ENCODE assay signal across 10 cellular contexts in genomic region chr12:109458771-109459208, GRCh38. TPM values are rescaled to one million over a fixed set of nuclear protein-coding genes. Genes with fewer than 3 reads are reported as not detected.
DNase-seq lines count a peak whose midpoint lies in the region; ATAC-seq and TF ChIP-seq lines count a peak whose summit lies in the region.
"Had no signal": no experiment of that assay in that cellular context is flagged by ENCODE, and none has a peak within 500 bp of the region (broad histone marks: within the 10 kb centered on the region; RNA-seq: fewer than 3 reads in every experiment).

No MANE protein-coding gene starts in this region.

- TF ChIP-seq CTCF in left ventricle myocardium inferior (IDR thresholded peaks at IDR 0.05; ENCODE audit: borderline replicate concordance) (no peak), mesothelial cell of epicardium (IDR thresholded peaks at IDR 0.05; ENCODE audit: unreplicated experiment) (no peak)

- no peaks in the 10 kb centered on the region for H3K27me3 Mint-ChIP-seq in mesothelial cell of epicardium (ENCODE audit: low read depth)
- H3K27me3 Mint-ChIP-seq in activated naive CD4-positive, alpha-beta T cell treated with anti-CD3 and anti-CD28 coated beads, Interleukin-2, amount 10 ng/mL, durations not matched to agents 7 days and 5 days: no peaks in the 10 kb centered on the region

- 28 to 29% methylated on average over 6 of the region's 6 CpGs for WGBS in aorta, 2 donors

- H3K27ac Mint-ChIP-seq in mesothelial cell of epicardium: peak overlapping the region; percentile 99
- no peak overlapping the region for H3K27ac Mint-ChIP-seq in activated naive CD4-positive, alpha-beta T cell treated with anti-CD3 and anti-CD28 coated beads, Interleukin-2, amount 10 ng/mL, durations not matched to agents 7 days and 5 days

- peaks cover 50% of the 10 kb centered on the region for H3K36me3 ChIP-seq in left ventricle myocardium inferior
- peaks cover under 1 to 7% of the 10 kb centered on the region in 2 donors for H3K36me3 ChIP-seq in aorta (ENCODE audit: control insufficient read depth in 1 of 2, insufficient read depth in 2 of 2, low read length in 1 of 2)

- H3K4me3 Mint-ChIP-seq in mesothelial cell of epicardium: no peak overlapping the region
- H3K4me3 Mint-ChIP-seq in activated naive CD4-positive, alpha-beta T cell treated with anti-CD3 and anti-CD28 coated beads, Interleukin-2, amount 10 ng/mL, durations not matched to agents 7 days and 5 days: no peak overlapping the region

- CTCF ChIA-PET in activated naive CD4-positive, alpha-beta T cell treated with anti-CD3 and anti-CD28 coated beads, Interleukin-2, amount 10 ng/mL, durations not matched to agents 7 days and 5 days (lab: Charles Lee): interaction anchor here (1.9 kb wide), 1 partner anchor 26 kb away, joined by 14 read pairs; no protein-coding TSS in a partner anchor

- H3K9me3 Mint-ChIP-seq in mesothelial cell of epicardium: no peaks in the 10 kb centered on the region
- no peaks in the 10 kb centered on the region for H3K9me3 Mint-ChIP-seq in activated naive CD4-positive, alpha-beta T cell treated with anti-CD3 and anti-CD28 coated beads, Interleukin-2, amount 10 ng/mL, durations not matched to agents 7 days and 5 days

- H3K4me1 ChIP-seq in left ventricle myocardium inferior (peaks cover 74% of the 10 kb centered on the region), aorta (ENCODE audit: control insufficient read depth in 1 of 2, insufficient read depth in 2 of 2, low read length in 2 of 2) (peaks cover 0 to 18% of the 10 kb centered on the region in 2 donors)

- peaks cover 52% of the 10 kb centered on the region for H3K4me1 Mint-ChIP-seq in mesothelial cell of epicardium
- peaks cover 38% of the 10 kb centered on the region for H3K4me1 Mint-ChIP-seq in activated naive CD4-positive, alpha-beta T cell treated with anti-CD3 and anti-CD28 coated beads, Interleukin-2, amount 10 ng/mL, durations not matched to agents 7 days and 5 days

- H3K27me3 ChIP-seq in left ventricle myocardium inferior (ENCODE audit: low read depth) (no peaks in the 10 kb centered on the region), aorta (ENCODE audit: control insufficient read depth in 1 of 2, insufficient read depth in 2 of 2, low read length in 1 of 2) (no peaks in the 10 kb centered on the region)

- no peak for ATAC-seq in Right ventricle myocardium superior (ENCODE audit: poor library complexity)
- no peak for ATAC-seq in aorta (ENCODE audit: low FRiP score)
- no peak for ATAC-seq in HG02884 (IDR thresholded peaks at IDR 0.05; ENCODE audit: unreplicated experiment)

- H3K36me3 Mint-ChIP-seq in mesothelial cell of epicardium: peaks cover 28% of the 10 kb centered on the region
- H3K36me3 Mint-ChIP-seq in activated naive CD4-positive, alpha-beta T cell treated with anti-CD3 and anti-CD28 coated beads, Interleukin-2, amount 10 ng/mL, durations not matched to agents 7 days and 5 days: peaks cover 29% of the 10 kb centered on the region

- intact Hi-C loops in left ventricle myocardium inferior (cut with micrococcal nuclease) (no loop called here), Right ventricle myocardium superior (cut with DNase I) (no loop called here), aorta (cut with DNase I) (no loop called here)

- H3K27ac ChIP-seq in left ventricle myocardium inferior (replicated peaks): peak overlapping the region; percentile 99
- H3K27ac ChIP-seq in aorta (ENCODE audit: low read depth in 1 of 2, low read length in 2 of 2): peak overlapping the region; percentile 81 to 99
- H3K27ac ChIP-seq: KMS-11 had no signal

- H3K4me3 ChIP-seq in left ventricle myocardium inferior (no peak overlapping the region), aorta (ENCODE audit: low read length in 2 of 2) (no peak overlapping the region)

- DNase-seq in left ventricle myocardium inferior (no peak), Right ventricle myocardium superior (no peak), dermis microvascular lymphatic vessel endothelial cell (ENCODE audit: low read depth in 2 of 2) (peak; percentile 28 to 77), mesothelial cell of epicardium (ENCODE audit: low spot score in 2 of 2, unreplicated experiment in 2 of 2) (no peak), aorta (no peak), MV-4-11 (lab: John Stamatoyannopoulos, UW) (no peak)
- no peak for DNase-seq in activated naive CD4-positive, alpha-beta T cell treated with anti-CD3 and anti-CD28 coated beads, Interleukin-2, amount 10 ng/mL, durations not matched to agents 7 days and 5 days
- DNase-seq: amniotic stem cell had no signal

- H3K9me3 ChIP-seq in left ventricle myocardium inferior (replicated peaks): no peaks in the 10 kb centered on the region
- H3K9me3 ChIP-seq in aorta (ENCODE audit: control insufficient read depth, low read length): no peaks in the 10 kb centered on the region

RNA-seq across cellular contexts. Expression of gene KCTD10, which starts 18.3 kb away (rescaled TPM):
- total RNA-seq in left ventricle myocardium inferior (21.5 TPM), Right ventricle myocardium superior (27.1 TPM), dermis microvascular lymphatic vessel endothelial cell (74.5 and 95.6 TPM in 2 replicates), mesothelial cell of epicardium (54.0 to 56.2 TPM (median 54.8 TPM) in 3 replicates), aorta (100 to 1,000 TPM; 157 to 199 TPM)
- polyA plus RNA-seq in aorta: 100 to 1,000 TPM in 1 of 2 donors, 10 to 100 TPM in 1; 79.7 to 172 TPM

RNA-seq across cellular contexts. Expression of gene UBE3B, which starts 18.6 kb away (rescaled TPM):
- 56.0 TPM for total RNA-seq in left ventricle myocardium inferior
- 50.9 TPM for total RNA-seq in Right ventricle myocardium superior
- total RNA-seq in dermis microvascular lymphatic vessel endothelial cell: 23.0 and 29.0 TPM in 2 replicates
- 41.4 to 47.1 TPM (median 42.8 TPM) in 3 replicates for total RNA-seq in mesothelial cell of epicardium
- total RNA-seq in aorta: 10 to 100 TPM; 36.2 to 40.2 TPM
- 10 to 100 TPM; 12.9 to 15.8 TPM for polyA plus RNA-seq in aorta

Comparison
In these comparisons a context has a peak if more than half of its experiments do, and no peak if none do; other contexts are left out.
1. DNase-seq: peak in dermis microvascular lymphatic vessel endothelial cell (2 of 2); none in left ventricle myocardium inferior (single experiment), Right ventricle myocardium superior (single experiment), mesothelial cell of epicardium (0 of 2), aorta (0 of 2), MV-4-11 (single experiment) and activated naive CD4-positive, alpha-beta T cell treated with anti-CD3 and anti-CD28 coated beads, Interleukin-2, amount 10 ng/mL, durations not matched to agents 7 days and 5 days (single experiment).